Comparison of ENCODE assay signal across 1 cellular context in genomic region chr5:149888280-149888679, GRCh38.
TF ChIP-seq lines count a peak whose summit lies in the region.

No MANE protein-coding gene starts in this region.

TF ChIP-seq in A549, 52 proteins besides CTCF, POLR2A, EP300 and RAD21 (continued from another document):
- TF ChIP-seq BCL3 (IDR thresholded peaks at IDR 0.05) (no peak), CBX2 (IDR thresholded peaks at IDR 0.05; ENCODE audit: borderline replicate concordance, low read depth) (no peak), RARB (CRISPR knock-in tag; IDR thresholded peaks at IDR 0.05) (no peak), ATOH8 (CRISPR knock-in tag; IDR thresholded peaks at IDR 0.05; ENCODE audit: low read depth) (no peak), EHF (CRISPR knock-in tag; IDR thresholded peaks at IDR 0.05) (no peak), CHD4 (IDR thresholded peaks at IDR 0.05; ENCODE audit: borderline replicate concordance) (no peak), MAX (IDR thresholded peaks at IDR 0.05) (no peak), JUN (IDR thresholded peaks at IDR 0.05) (no peak)
